In genomic region chr6:37100740-37101139, GRCh38 we compare ENCODE assay signal across 22 cellular contexts.
DNase-seq lines count a peak whose midpoint lies in the region; ATAC-seq and TF ChIP-seq lines count a peak whose summit lies in the region.
"Had no signal": no experiment of that assay in that cellular context is flagged by ENCODE, and none has a peak within 500 bp of the region (broad histone marks: within the 10 kb centered on the region; RNA-seq: fewer than 3 reads in every experiment).

No MANE protein-coding gene starts in this region.

- H3K9me3 ChIP-seq in SU-DHL-6 (ENCODE audit: insufficient read depth, low read length), result no peaks in the 10 kb centered on the region
- no peaks in the 10 kb centered on the region for H3K9me3 ChIP-seq in naive thymus-derived CD4-positive, alpha-beta T cell (ENCODE audit: control insufficient read depth in 2 of 3, low read length in 3 of 3)
- H3K9me3 ChIP-seq: upper lobe of right lung had no signal

- no peak for DNase-seq in activated naive CD4-positive, alpha-beta T cell treated with anti-CD3 and anti-CD28 coated beads, Interleukin-2, amount 10 ng/mL, durations not matched to agents 7 days and 5 days
- DNase-seq in naive thymus-derived CD4-positive, alpha-beta T cell, result no peak
- no peak for DNase-seq in medulla oblongata (ENCODE audit: extremely low spot score)
- DNase-seq in SW480 (ENCODE audit: low spot score), result no peak
- DNase-seq: activated CD4-positive, alpha-beta memory T cell treated with anti-CD3 and anti-CD28 coated beads for 36 hours; activated naive CD4-positive, alpha-beta T cell treated with Interleukin-2 at 50 U/mL for 16 hours; aorta; CD8-positive, alpha-beta T cell; DND-41; effector memory CD4-positive, alpha-beta T cell; Kasumi-1; left cardiac atrium; NCI-H1105 treated with DMSO at 0.1 percent for 48 hours; NCI-H2107; SHP77; stimulated activated CD4-positive, alpha-beta T cell treated with anti-CD3 and anti-CD28 coated beads, Interleukin-1b, Interleukin-23, amount 100 ng/mL, for 48 hours; upper lobe of right lung; WERI-Rb-1 had no signal

- peak overlapping the region; percentile 50 for H3K9ac ChIP-seq in SU-DHL-6 (ENCODE audit: low read length)

- H3K9me3 Mint-ChIP-seq in activated naive CD4-positive, alpha-beta T cell treated with anti-CD3 and anti-CD28 coated beads, Interleukin-2, amount 50 U/mL, for 24 hours, result no peaks in the 10 kb centered on the region
- H3K9me3 Mint-ChIP-seq in activated naive CD4-positive, alpha-beta T cell treated with anti-CD3 and anti-CD28 coated beads, Interleukin-2, amount 10 ng/mL, durations not matched to agents 7 days and 5 days, result no peaks in the 10 kb centered on the region
- H3K9me3 Mint-ChIP-seq in naive thymus-derived CD4-positive, alpha-beta T cell, result no peaks in the 10 kb centered on the region
- H3K9me3 Mint-ChIP-seq: activated CD4-positive, alpha-beta memory T cell treated with anti-CD3 and anti-CD28 coated beads for 36 hours; CD8-positive, alpha-beta T cell had no signal

- H3K36me3 ChIP-seq in SU-DHL-6 (ENCODE audit: low read length), result no peaks in the 10 kb centered on the region
- no peaks in the 10 kb centered on the region for H3K36me3 ChIP-seq in naive thymus-derived CD4-positive, alpha-beta T cell (ENCODE audit: control insufficient read depth in 2 of 3, insufficient read depth in 3 of 3, low read length in 3 of 3)
- H3K36me3 ChIP-seq: upper lobe of right lung, WERI-Rb-1 had no signal

- H3K4me3 ChIP-seq in SU-DHL-6 (ENCODE audit: insufficient read depth, low read length, poor library complexity, severe bottlenecking), result no peak overlapping the region
- no peak overlapping the region for H3K4me3 ChIP-seq in naive thymus-derived CD4-positive, alpha-beta T cell (ENCODE audit: low read length)
- H3K4me3 ChIP-seq: upper lobe of right lung had no signal

- intact Hi-C loops in naive thymus-derived CD4-positive, alpha-beta T cell (cut with micrococcal nuclease), result loop anchor here in 1 of 2 donors (5.0 kb wide), 1 partner anchor 83 kb away; no protein-coding TSS in a partner anchor

- H3K4me1 Mint-ChIP-seq in activated naive CD4-positive, alpha-beta T cell treated with anti-CD3 and anti-CD28 coated beads, Interleukin-2, amount 50 U/mL, for 24 hours, result peaks cover 38% of the 10 kb centered on the region
- H3K4me1 Mint-ChIP-seq in activated naive CD4-positive, alpha-beta T cell treated with anti-CD3 and anti-CD28 coated beads, Interleukin-2, amount 10 ng/mL, durations not matched to agents 7 days and 5 days, result peaks cover 48% of the 10 kb centered on the region
- H3K4me1 Mint-ChIP-seq in naive thymus-derived CD4-positive, alpha-beta T cell, result peaks cover 15 to 48% (median 26%) of the 10 kb centered on the region in 7 donors

- CTCF ChIA-PET in activated naive CD4-positive, alpha-beta T cell treated with anti-CD3 and anti-CD28 coated beads, Interleukin-2, amount 10 ng/mL, durations not matched to agents 7 days and 5 days (lab: Charles Lee), result no interaction called here
- CTCF ChIA-PET in naive thymus-derived CD4-positive, alpha-beta T cell (lab: Charles Lee), result no interaction called here

- no peak for TF ChIP-seq CTCF in SU-DHL-6 (IDR thresholded peaks at IDR 0.05; ENCODE audit: insufficient read depth, low read length, poor library complexity, severe bottlenecking)

- H3K4me3 Mint-ChIP-seq in activated naive CD4-positive, alpha-beta T cell treated with anti-CD3 and anti-CD28 coated beads, Interleukin-2, amount 50 U/mL, for 24 hours, result no peak overlapping the region
- H3K4me3 Mint-ChIP-seq in activated naive CD4-positive, alpha-beta T cell treated with anti-CD3 and anti-CD28 coated beads, Interleukin-2, amount 10 ng/mL, durations not matched to agents 7 days and 5 days, result no peak overlapping the region
- no peak overlapping the region for H3K4me3 Mint-ChIP-seq in naive thymus-derived CD4-positive, alpha-beta T cell
- H3K4me3 Mint-ChIP-seq: activated CD4-positive, alpha-beta memory T cell treated with anti-CD3 and anti-CD28 coated beads for 36 hours; CD8-positive, alpha-beta T cell had no signal

- H3K27ac ChIP-seq in SU-DHL-6 (ENCODE audit: low read depth, low read length), result peak overlapping the region; percentile 84
- H3K27ac ChIP-seq in naive thymus-derived CD4-positive, alpha-beta T cell (ENCODE audit: low read depth, low read length), result no peak overlapping the region
- H3K27ac ChIP-seq: upper lobe of right lung, WERI-Rb-1 had no signal

- peak overlapping the region; percentile 18 for H2AFZ ChIP-seq in SU-DHL-6 (ENCODE audit: low read depth, low read length, severe bottlenecking)

- H3K79me2 ChIP-seq in SU-DHL-6 (ENCODE audit: insufficient read depth, low read length), result no peaks in the 10 kb centered on the region

- H3K4me1 ChIP-seq in naive thymus-derived CD4-positive, alpha-beta T cell (ENCODE audit: control insufficient read depth in 2 of 2, insufficient read depth in 2 of 2, low read length in 2 of 2), result peaks cover 14 to 19% of the 10 kb centered on the region in 2 donors

- peaks cover 73% of the 10 kb centered on the region for H3F3A ChIP-seq in SU-DHL-6 (ENCODE audit: insufficient read depth)

- POLR2A ChIA-PET in naive thymus-derived CD4-positive, alpha-beta T cell (lab: Charles Lee), result no interaction called here

- no peaks in the 10 kb centered on the region for H3K27me3 Mint-ChIP-seq in activated naive CD4-positive, alpha-beta T cell treated with anti-CD3 and anti-CD28 coated beads, Interleukin-2, amount 50 U/mL, for 24 hours
- H3K27me3 Mint-ChIP-seq in activated naive CD4-positive, alpha-beta T cell treated with anti-CD3 and anti-CD28 coated beads, Interleukin-2, amount 10 ng/mL, durations not matched to agents 7 days and 5 days, result peaks cover 8% of the 10 kb centered on the region
- no peaks in the 10 kb centered on the region for H3K27me3 Mint-ChIP-seq in naive thymus-derived CD4-positive, alpha-beta T cell
- H3K27me3 Mint-ChIP-seq: activated CD4-positive, alpha-beta memory T cell treated with anti-CD3 and anti-CD28 coated beads for 36 hours had no signal

- no peaks in the 10 kb centered on the region for H3K27me3 ChIP-seq in SU-DHL-6 (ENCODE audit: low read length)
- no peaks in the 10 kb centered on the region for H3K27me3 ChIP-seq in naive thymus-derived CD4-positive, alpha-beta T cell (ENCODE audit: control insufficient read depth in 2 of 2, insufficient read depth in 2 of 2, low read length in 2 of 2)
- H3K27me3 ChIP-seq: upper lobe of right lung had no signal

- no peaks in the 10 kb centered on the region for H3K9me2 ChIP-seq in SU-DHL-6 (replicated peaks; ENCODE audit: insufficient read depth, low read length)

- H4K20me1 ChIP-seq in SU-DHL-6 (ENCODE audit: low read depth, low read length), result no peaks in the 10 kb centered on the region

- H3K27ac Mint-ChIP-seq in activated naive CD4-positive, alpha-beta T cell treated with anti-CD3 and anti-CD28 coated beads, Interleukin-2, amount 50 U/mL, for 24 hours, result peak overlapping the region; percentile 59
- H3K27ac Mint-ChIP-seq in activated naive CD4-positive, alpha-beta T cell treated with anti-CD3 and anti-CD28 coated beads, Interleukin-2, amount 10 ng/mL, durations not matched to agents 7 days and 5 days, result no peak overlapping the region
- H3K27ac Mint-ChIP-seq in naive thymus-derived CD4-positive, alpha-beta T cell, result peak overlapping the region in 7 of 9 donors; percentile 15 to 87 (median 63)
- H3K27ac Mint-ChIP-seq: activated CD4-positive, alpha-beta memory T cell treated with anti-CD3 and anti-CD28 coated beads for 36 hours; CD8-positive, alpha-beta T cell had no signal

- H3K4me2 ChIP-seq in SU-DHL-6 (ENCODE audit: low read depth, low read length, poor library complexity, severe bottlenecking), result peak overlapping the region; percentile 71

- no peak for ATAC-seq in naive thymus-derived CD4-positive, alpha-beta T cell
- ATAC-seq in HG03108 (IDR thresholded peaks at IDR 0.05; ENCODE audit: unreplicated experiment) (no peak), HG03520 (IDR thresholded peaks at IDR 0.05; ENCODE audit: unreplicated experiment) (no peak)
- ATAC-seq: CD8-positive, alpha-beta T cell; left cardiac atrium; upper lobe of right lung had no signal

- no peaks in the 10 kb centered on the region for H3K36me3 Mint-ChIP-seq in activated naive CD4-positive, alpha-beta T cell treated with anti-CD3 and anti-CD28 coated beads, Interleukin-2, amount 50 U/mL, for 24 hours
- no peaks in the 10 kb centered on the region for H3K36me3 Mint-ChIP-seq in activated naive CD4-positive, alpha-beta T cell treated with anti-CD3 and anti-CD28 coated beads, Interleukin-2, amount 10 ng/mL, durations not matched to agents 7 days and 5 days
- no peaks in the 10 kb centered on the region for H3K36me3 Mint-ChIP-seq in naive thymus-derived CD4-positive, alpha-beta T cell
- H3K36me3 Mint-ChIP-seq: activated CD4-positive, alpha-beta memory T cell treated with anti-CD3 and anti-CD28 coated beads for 36 hours; CD8-positive, alpha-beta T cell had no signal
